Comparison of ENCODE assay signal across 25 cellular contexts in genomic region chr1:21820597-21821232, GRCh38. TPM values are rescaled to one million over a fixed set of nuclear protein-coding genes. Genes with fewer than 3 reads are reported as not detected.
A peak's percentile ranks its signal among the peaks of the same experiment; 100 is the strongest.
DNase-seq lines count a peak whose midpoint lies in the region; ATAC-seq, FAIRE-seq and TF ChIP-seq lines count a peak whose summit lies in the region.
"Had no signal": no experiment of that assay in that cellular context is flagged by ENCODE, and none has a peak within 500 bp of the region (broad histone marks: within the 10 kb centered on the region; RNA-seq: fewer than 3 reads in every experiment).

No MANE protein-coding gene starts in this region.

- TF ChIP-seq EP300 in HepG2 (IDR thresholded peaks at IDR 0.05; ENCODE audit: low read depth in 2 of 2, low read length in 2 of 2): no peak
- no peak for TF ChIP-seq EP300 in HepG2 (CRISPR knock-in tag; IDR thresholded peaks at IDR 0.05; ENCODE audit: borderline replicate concordance)
- TF ChIP-seq EP300 in K562 (IDR thresholded peaks at IDR 0.05; ENCODE audit: low read length): no peak

- H3K27me3 ChIP-seq in HepG2 (ENCODE audit: control insufficient read depth in 1 of 2, insufficient read depth in 2 of 2, low read length in 2 of 2) (no peaks in the 10 kb centered on the region; a peak in 1 of 5 replicates), right lobe of liver (no peaks in the 10 kb centered on the region), K562 (ENCODE audit: control insufficient read depth in 2 of 2, insufficient read depth in 2 of 2, low read length in 2 of 2) (no peaks in the 10 kb centered on the region)
- H3K27me3 ChIP-seq in CD8-positive, alpha-beta T cell (ENCODE audit: insufficient read depth, low read length): no peaks in the 10 kb centered on the region
- H3K27me3 ChIP-seq: BLaER1 treated with 17β-estradiol and CSF1 and Interleukin-3, amounts not matched to agents 10 nM and 100 nM had no signal

- H3K9me3 ChIP-seq in HepG2 (ENCODE audit: low read length) (no peaks in the 10 kb centered on the region), right lobe of liver (no peaks in the 10 kb centered on the region), K562 (replicated peaks; ENCODE audit: control insufficient read depth, insufficient read depth, low read depth, low read length) (no peaks in the 10 kb centered on the region)
- H3K9me3 ChIP-seq in CD8-positive, alpha-beta T cell (ENCODE audit: low read length): no peaks in the 10 kb centered on the region
- H3K9me3 ChIP-seq: BLaER1 treated with 17β-estradiol and CSF1 and Interleukin-3, amounts not matched to agents 10 nM and 100 nM had no signal

- no peak overlapping the region for H3K27ac ChIP-seq in HepG2 (ENCODE audit: extremely low read length, insufficient read depth, low read length)
- no peak overlapping the region for H3K27ac ChIP-seq in right lobe of liver
- H3K27ac ChIP-seq in K562 (ENCODE audit: extremely low read depth, low read depth, low read length): no peak overlapping the region
- no peak overlapping the region for H3K27ac ChIP-seq in CD8-positive, alpha-beta T cell (ENCODE audit: low read depth, low read length)

- no peaks in the 10 kb centered on the region for H3K4me1 Mint-ChIP-seq in progenitor cell of endocrine pancreas (ENCODE audit: low read depth)
- peaks cover 2% of the 10 kb centered on the region for H3K4me1 Mint-ChIP-seq in CD8-positive, alpha-beta T cell (ENCODE audit: low read depth)
- peaks cover 4% of the 10 kb centered on the region for H3K4me1 Mint-ChIP-seq in activated naive CD4-positive, alpha-beta T cell treated with anti-CD3 and anti-CD28 coated beads, Interleukin-2, amount 10 ng/mL, durations not matched to agents 7 days and 5 days

- H3K4me2 ChIP-seq in HepG2 (ENCODE audit: low read depth, low read length): no peak overlapping the region
- H3K4me2 ChIP-seq in K562 (ENCODE audit: insufficient read depth, low read length): no peak overlapping the region
- H3K4me2 ChIP-seq: BLaER1 treated with 17β-estradiol and CSF1 and Interleukin-3, amounts not matched to agents 10 nM and 100 nM had no signal

- H2AFZ ChIP-seq in HepG2 (ENCODE audit: low read length): no peak overlapping the region
- no peak overlapping the region for H2AFZ ChIP-seq in K562 (ENCODE audit: low read depth, low read length)

- peaks cover 24% of the 10 kb centered on the region for H3K36me3 Mint-ChIP-seq in progenitor cell of endocrine pancreas (ENCODE audit: insufficient read depth)
- H3K36me3 Mint-ChIP-seq in CD8-positive, alpha-beta T cell: no peaks in the 10 kb centered on the region
- H3K36me3 Mint-ChIP-seq in activated naive CD4-positive, alpha-beta T cell treated with anti-CD3 and anti-CD28 coated beads, Interleukin-2, amount 10 ng/mL, durations not matched to agents 7 days and 5 days: no peaks in the 10 kb centered on the region

- FAIRE-seq in HepG2 (lab: Jason Lieb, UNC) (no peak), K562 (lab: Jason Lieb, UNC) (no peak)
- FAIRE-seq: G401.6 had no signal

- ATAC-seq in HepG2: no peak
- ATAC-seq in right lobe of liver: no peak
- ATAC-seq in K562: no peak
- no peak for ATAC-seq in CD8-positive, alpha-beta T cell

- no peaks in the 10 kb centered on the region for H4K20me1 ChIP-seq in HepG2 (ENCODE audit: insufficient read depth, low read length)
- no peaks in the 10 kb centered on the region for H4K20me1 ChIP-seq in K562 (replicated peaks; ENCODE audit: control insufficient read depth, insufficient read depth, low read length)
- H4K20me1 ChIP-seq: BLaER1 treated with 17β-estradiol and CSF1 and Interleukin-3, amounts not matched to agents 10 nM and 100 nM had no signal

- TF ChIP-seq RAD21 in HepG2 (CRISPR knock-in tag; IDR thresholded peaks at IDR 0.05): no peak
- TF ChIP-seq RAD21 in K562 (CRISPR knock-in tag; conservative IDR thresholded peaks at IDR 0.05 in 1 of 2, IDR thresholded peaks at IDR 0.05 in 1 of 2): no peak

- WGBS in HepG2 (ENCODE audit: low lambda C conversion rate): 85% methylated on average over 7 of the region's 9 CpGs
- 93% methylated on average over 2 of the region's 9 CpGs for WGBS in right lobe of liver (ENCODE audit: insufficient coverage, low coverage, low lambda C conversion rate, missing lambda C conversion rate)
- WGBS in K562 (ENCODE audit: insufficient coverage, low coverage, missing lambda C conversion rate): 85% methylated on average over 9 of the region's 9 CpGs

- intact Hi-C loops in HepG2 (cut with micrococcal nuclease; ENCODE audit: unreplicated experiment) (no loop called here), right lobe of liver (cut with DNase I) (no loop called here), K562 (cut with micrococcal nuclease) (no loop called here)
- intact Hi-C loops in CD8-positive, alpha-beta T cell (cut with DNase I, micrococcal nuclease): no loop called here

- BruUV-seq in HepG2 (replicated peaks; lab: Mats Ljungman, UMichigan) (no TSS peak), K562 (replicated peaks; lab: Mats Ljungman, UMichigan) (no TSS peak)

- POLR2A ChIA-PET in HepG2 (lab: Yijun Ruan, JAX) (no interaction called here), K562 (lab: Yijun Ruan, JAX) (interaction anchor here (0.7 to 1.1 kb wide), 3 partner anchors 12 to 94 kb away, joined by 3 read pairs; no protein-coding TSS in a partner anchor)
- POLR2A ChIA-PET in CD8-positive, alpha-beta T cell (lab: Charles Lee): no interaction called here

- H3K9ac ChIP-seq in HepG2 (ENCODE audit: insufficient read depth, low read depth, low read length) (no peak overlapping the region), K562 (ENCODE audit: insufficient read depth in 1 of 2, low read depth in 2 of 2, low read length in 2 of 2) (no peak overlapping the region)
- H3K9ac ChIP-seq: BLaER1 treated with 17β-estradiol and CSF1 and Interleukin-3, amounts not matched to agents 10 nM and 100 nM had no signal

- H3K4me3 ChIP-seq in HepG2 (replicated peaks in 1 of 3; ENCODE audit: insufficient read depth in 1 of 3, low read depth in 2 of 3, low read length in 3 of 3): no peak overlapping the region
- H3K4me3 ChIP-seq in right lobe of liver: no peak overlapping the region
- H3K4me3 ChIP-seq in K562: no peak overlapping the region
- H3K4me3 ChIP-seq in CD8-positive, alpha-beta T cell (ENCODE audit: low read depth, low read length): no peak overlapping the region
- H3K4me3 ChIP-seq: BLaER1 treated with 17β-estradiol and CSF1 and Interleukin-3, amounts not matched to agents 10 nM and 100 nM had no signal

- H3K27me3 Mint-ChIP-seq in progenitor cell of endocrine pancreas: no peaks in the 10 kb centered on the region
- no peaks in the 10 kb centered on the region for H3K27me3 Mint-ChIP-seq in CD8-positive, alpha-beta T cell (ENCODE audit: low read depth)
- peaks cover 22% of the 10 kb centered on the region for H3K27me3 Mint-ChIP-seq in activated naive CD4-positive, alpha-beta T cell treated with anti-CD3 and anti-CD28 coated beads, Interleukin-2, amount 10 ng/mL, durations not matched to agents 7 days and 5 days

- peak overlapping the region; percentile 62 for H3K27ac Mint-ChIP-seq in progenitor cell of endocrine pancreas
- no peak overlapping the region for H3K27ac Mint-ChIP-seq in CD8-positive, alpha-beta T cell
- no peak overlapping the region for H3K27ac Mint-ChIP-seq in activated naive CD4-positive, alpha-beta T cell treated with anti-CD3 and anti-CD28 coated beads, Interleukin-2, amount 10 ng/mL, durations not matched to agents 7 days and 5 days
- H3K27ac Mint-ChIP-seq: CD4-positive, alpha-beta T cell had no signal

- peaks cover 2 to 5% of the 10 kb centered on the region in 2 experiments; a peak in 1 of 5 replicates for H3K36me3 ChIP-seq in HepG2 (replicated peaks in 1 of 2; ENCODE audit: control insufficient read depth in 1 of 2, insufficient read depth in 2 of 2, low read length in 2 of 2)
- H3K36me3 ChIP-seq in right lobe of liver: peaks cover 0 to 4% (median 0%) of the 10 kb centered on the region in 4 donors
- peaks cover 29% of the 10 kb centered on the region; the same call in 1 of the 3 replicates for H3K36me3 ChIP-seq in K562 (ENCODE audit: control insufficient read depth, insufficient read depth, low read length)
- no peaks in the 10 kb centered on the region for H3K36me3 ChIP-seq in CD8-positive, alpha-beta T cell (ENCODE audit: insufficient read depth, low read length)

- no peak overlapping the region for H3K4me3 Mint-ChIP-seq in progenitor cell of endocrine pancreas (ENCODE audit: low read depth)
- H3K4me3 Mint-ChIP-seq in CD8-positive, alpha-beta T cell: no peak overlapping the region
- no peak overlapping the region for H3K4me3 Mint-ChIP-seq in activated naive CD4-positive, alpha-beta T cell treated with anti-CD3 and anti-CD28 coated beads, Interleukin-2, amount 10 ng/mL, durations not matched to agents 7 days and 5 days
- H3K4me3 Mint-ChIP-seq: CD4-positive, alpha-beta T cell had no signal

- CTCF ChIA-PET in HepG2 (lab: Yijun Ruan, JAX; ENCODE audit: low intra/inter-chr PET ratio, low total read pairs) (no interaction called here), K562 (lab: Yijun Ruan, JAX; ENCODE audit: low intra/inter-chr PET ratio) (no interaction called here)
- CTCF ChIA-PET in CD8-positive, alpha-beta T cell (lab: Charles Lee): no interaction called here
- CTCF ChIA-PET in activated naive CD4-positive, alpha-beta T cell treated with anti-CD3 and anti-CD28 coated beads, Interleukin-2, amount 10 ng/mL, durations not matched to agents 7 days and 5 days (lab: Charles Lee): no interaction called here

- DNase-seq in HepG2 (ENCODE audit: low spot score) (no peak), right lobe of liver (no peak), K562 (ENCODE audit: extremely low read depth in 1 of 4, low spot score in 3 of 4) (no peak), iPS-NIHi11 (ENCODE audit: low spot score) (peak; percentile 1), progenitor cell of endocrine pancreas (ENCODE audit: low spot score, unreplicated experiment) (no peak)
- no peak for DNase-seq in activated effector memory CD4-positive, alpha-beta T cell treated with Interleukin-2 at 50 U/mL for 16 hours
- DNase-seq in CD8-positive, alpha-beta T cell: no peak
- no peak for DNase-seq in activated naive CD4-positive, alpha-beta T cell treated with anti-CD3 and anti-CD28 coated beads, Interleukin-2, amount 10 ng/mL, durations not matched to agents 7 days and 5 days
- DNase-seq: AML-193; CD4-positive, alpha-beta T cell; COR-L47; KG1; MM.1S; NCI-H1694 treated with DMSO at 0.1 percent for 48 hours; NCI-H2081; NCI-H2171; NCI-H226; NCI-H510A; NCI-H69; SHP77 treated with DMSO at 0.1 percent for 48 hours had no signal

- no peaks in the 10 kb centered on the region for H3K79me2 ChIP-seq in HepG2 (ENCODE audit: insufficient read depth, low read length)
- no peaks in the 10 kb centered on the region for H3K79me2 ChIP-seq in K562 (ENCODE audit: control insufficient read depth, insufficient read depth, low read length)

- in situ Hi-C loops in HepG2 (cut with HindIII; ENCODE audit: extremely low pct_ligation_motif_present, low pct_unique_long_range_greater_than_20kb): no loop called here
- in situ Hi-C loops in K562 (cut with MboI): no loop called here

- TF ChIP-seq CTCF in HepG2 (CRISPR knock-in tag; IDR thresholded peaks at IDR 0.05) (no peak), right lobe of liver (IDR thresholded peaks at IDR 0.05) (no peak), K562 (IDR thresholded peaks at IDR 0.05 in 2 of 3, conservative IDR thresholded peaks at IDR 0.05 in 1 of 3; ENCODE audit: insufficient read depth in 2 of 3, low read depth in 1 of 3, low read length in 3 of 3) (no peak), progenitor cell of endocrine pancreas (IDR thresholded peaks at IDR 0.05; ENCODE audit: unreplicated experiment) (no peak)
- TF ChIP-seq CTCF in CD8-positive, alpha-beta T cell (IDR thresholded peaks at IDR 0.05): no peak

- TF ChIP-seq POLR2A in HepG2 (IDR thresholded peaks at IDR 0.05; ENCODE audit: insufficient read depth in 1 of 2, low read depth in 2 of 2, low read length in 2 of 2) (no peak), right lobe of liver (IDR thresholded peaks at IDR 0.05) (no peak), K562 (conservative IDR thresholded peaks at IDR 0.05) (no peak)

- no peaks in the 10 kb centered on the region for H3K9me3 Mint-ChIP-seq in progenitor cell of endocrine pancreas (ENCODE audit: low read depth)
- H3K9me3 Mint-ChIP-seq in CD8-positive, alpha-beta T cell: no peaks in the 10 kb centered on the region
- no peaks in the 10 kb centered on the region for H3K9me3 Mint-ChIP-seq in activated naive CD4-positive, alpha-beta T cell treated with anti-CD3 and anti-CD28 coated beads, Interleukin-2, amount 10 ng/mL, durations not matched to agents 7 days and 5 days
- H3K9me3 Mint-ChIP-seq: CD4-positive, alpha-beta T cell had no signal

- H3K4me1 ChIP-seq in HepG2 (ENCODE audit: insufficient read depth, low read length): peaks cover 15% of the 10 kb centered on the region; the same call in 1 of the 2 replicates
- H3K4me1 ChIP-seq in right lobe of liver: no peaks in the 10 kb centered on the region
- peaks cover 13 to 44% of the 10 kb centered on the region in 2 experiments for H3K4me1 ChIP-seq in K562 (replicated peaks in 1 of 2; ENCODE audit: control insufficient read depth in 2 of 2, insufficient read depth in 2 of 2, low read length in 2 of 2)
- no peaks in the 10 kb centered on the region for H3K4me1 ChIP-seq in CD8-positive, alpha-beta T cell (ENCODE audit: insufficient read depth, low read length)

- peaks cover 3% of the 10 kb centered on the region for H3K9me1 ChIP-seq in K562 (ENCODE audit: control insufficient read depth, insufficient read depth, low read length)

RNA-seq across cellular contexts. Expression of gene LDLRAD2, which starts 8.7 kb away (rescaled TPM):
- total RNA-seq in HepG2 (2016; rRNA removed; fragmentation: Illumina TruSeq; extraction: Trizol): not detected in 2 replicates
- not detected in 2 replicates for total RNA-seq in HepG2 (2016; cell fraction: cytosol; rRNA removed; fragmentation: Illumina TruSeq; extraction: Trizol; ENCODE audit: low read depth)
- not detected in 2 replicates for total RNA-seq in HepG2 (2016; cell fraction: insoluble cytoplasmic fraction; rRNA removed; fragmentation: Illumina TruSeq; extraction: Trizol)
- total RNA-seq in HepG2 (2016; cell fraction: membrane; rRNA removed; fragmentation: Illumina TruSeq; extraction: Trizol): not detected in 2 replicates
- not detected in 2 replicates for total RNA-seq in HepG2 (2016; cell fraction: nucleus; rRNA removed; fragmentation: Illumina TruSeq; extraction: Trizol)
- polyA plus RNA-seq in HepG2 (2011; rRNA removed): not detected in 2 replicates
- not detected in 2 replicates for polyA plus RNA-seq in HepG2 (2011; cell fraction: cytosol; rRNA removed)
- 0.03 TPM in 1 of 2 replicates, not detected in the other for polyA plus RNA-seq in HepG2 (2011; cell fraction: nucleus; rRNA removed)
- 3.5 and 4.3 TPM in 2 replicates for polyA plus RNA-seq in HepG2 (2012)
- not detected in 2 replicates for polyA plus RNA-seq in HepG2 (2016; cell fraction: cytosol; fragmentation: Illumina TruSeq; extraction: Trizol; ENCODE audit: low read depth)
- polyA plus RNA-seq in HepG2 (2016; cell fraction: insoluble cytoplasmic fraction; fragmentation: Illumina TruSeq; extraction: Trizol; ENCODE audit: low read depth): not detected in 2 replicates
- polyA plus RNA-seq in HepG2 (2016; cell fraction: membrane; fragmentation: Illumina TruSeq; extraction: Trizol; ENCODE audit: low read depth): not detected in 2 replicates
- polyA plus RNA-seq in HepG2 (2016; cell fraction: nucleus; fragmentation: Illumina TruSeq; extraction: Trizol; ENCODE audit: insufficient read depth, low read depth): not detected in 2 replicates
- not detected in 2 replicates for polyA minus RNA-seq in HepG2 (2011; rRNA and poly(A)+ RNA removed; ENCODE audit: low replicate concordance)
- not detected in 2 replicates for polyA minus RNA-seq in HepG2 (2011; cell fraction: cytosol; rRNA and poly(A)+ RNA removed)
- not detected in 2 replicates for polyA minus RNA-seq in HepG2 (2011; cell fraction: nucleus; rRNA and poly(A)+ RNA removed)
- total RNA-seq in right lobe of liver: not detected
- total RNA-seq in K562 (2011; cell fraction: chromatin; rRNA removed; ENCODE audit: low replicate concordance): not detected in 2 replicates
- total RNA-seq in K562 (2011; cell fraction: nucleolus; rRNA removed): 0.13 TPM in 1 of 2 replicates, not detected in the other
- not detected in 2 replicates for total RNA-seq in K562 (2011; cell fraction: nucleoplasm; rRNA removed)
- not detected in 2 replicates for total RNA-seq in K562 (2014; rRNA removed)
- not detected in 2 replicates for total RNA-seq in K562 (2014; rRNA removed; fragmentation: Illumina TruSeq; extraction: Trizol)
- not detected in 2 replicates for total RNA-seq in K562 (2015; rRNA removed; fragmentation: Illumina TruSeq; extraction: Trizol)
- total RNA-seq in K562 (2021): not detected in 2 replicates
- polyA plus RNA-seq in K562 (2011; rRNA removed): not detected in 2 replicates
- polyA plus RNA-seq in K562 (2011; cell fraction: cytosol; rRNA removed): not detected in 2 replicates
- 0.10 TPM in 1 of 2 replicates, not detected in the other for polyA plus RNA-seq in K562 (2011; cell fraction: nucleus; rRNA removed)
- polyA plus RNA-seq in K562 (2012): 5.8 and 7.0 TPM in 2 replicates
- not detected in 2 replicates for polyA plus RNA-seq in K562 (2014; fragmentation: Illumina TruSeq; extraction: Trizol)
- polyA plus RNA-seq in K562 (2014; fragmentation: Nextera tagmentation; extraction: Ambion mirVana): under 1 TPM; 0.45 to 0.48 TPM
- polyA plus RNA-seq in K562 (2014; rRNA removed): not detected in 2 replicates
- not detected in 2 replicates for polyA minus RNA-seq in K562 (2011; rRNA and poly(A)+ RNA removed)
- not detected in 2 replicates for polyA minus RNA-seq in K562 (2011; cell fraction: cytosol; rRNA and poly(A)+ RNA removed)
- not detected in 2 replicates for polyA minus RNA-seq in K562 (2011; cell fraction: nucleus; rRNA and poly(A)+ RNA removed)
- total RNA-seq in progenitor cell of endocrine pancreas: 0.55 and 0.77 TPM in 2 replicates
- total RNA-seq in CD8-positive, alpha-beta T cell: not detected
- total RNA-seq: A172; CD4-positive, alpha-beta T cell; H4; HT1080 had no signal

RNA-seq across cellular contexts. Expression of gene USP48, which starts 37.8 kb away (rescaled TPM):
- 29.9 and 30.4 TPM in 2 replicates for total RNA-seq in HepG2 (2016; rRNA removed; fragmentation: Illumina TruSeq; extraction: Trizol)
- 19.6 and 24.1 TPM in 2 replicates for total RNA-seq in HepG2 (2016; cell fraction: cytosol; rRNA removed; fragmentation: Illumina TruSeq; extraction: Trizol; ENCODE audit: low read depth)
- 28.2 and 30.4 TPM in 2 replicates for total RNA-seq in HepG2 (2016; cell fraction: insoluble cytoplasmic fraction; rRNA removed; fragmentation: Illumina TruSeq; extraction: Trizol)
- total RNA-seq in HepG2 (2016; cell fraction: membrane; rRNA removed; fragmentation: Illumina TruSeq; extraction: Trizol): 13.3 and 15.7 TPM in 2 replicates
- total RNA-seq in HepG2 (2016; cell fraction: nucleus; rRNA removed; fragmentation: Illumina TruSeq; extraction: Trizol): 51.4 and 51.7 TPM in 2 replicates
- 26.1 and 30.7 TPM in 2 replicates for polyA plus RNA-seq in HepG2 (2011; rRNA removed)
- polyA plus RNA-seq in HepG2 (2011; cell fraction: cytosol; rRNA removed): 6.6 and 9.8 TPM in 2 replicates
- 53.4 and 63.4 TPM in 2 replicates for polyA plus RNA-seq in HepG2 (2011; cell fraction: nucleus; rRNA removed)
- polyA plus RNA-seq in HepG2 (2012): 27.2 and 36.7 TPM in 2 replicates
- 1.7 and 2.0 TPM in 2 replicates for polyA plus RNA-seq in HepG2 (2016; cell fraction: cytosol; fragmentation: Illumina TruSeq; extraction: Trizol; ENCODE audit: low read depth)
- 29.2 and 30.8 TPM in 2 replicates for polyA plus RNA-seq in HepG2 (2016; cell fraction: insoluble cytoplasmic fraction; fragmentation: Illumina TruSeq; extraction: Trizol; ENCODE audit: low read depth)
- 5.8 and 6.2 TPM in 2 replicates for polyA plus RNA-seq in HepG2 (2016; cell fraction: membrane; fragmentation: Illumina TruSeq; extraction: Trizol; ENCODE audit: low read depth)
- 74.2 and 75.0 TPM in 2 replicates for polyA plus RNA-seq in HepG2 (2016; cell fraction: nucleus; fragmentation: Illumina TruSeq; extraction: Trizol; ENCODE audit: insufficient read depth, low read depth)
- polyA minus RNA-seq in HepG2 (2011; rRNA and poly(A)+ RNA removed; ENCODE audit: low replicate concordance): 15.1 and 18.5 TPM in 2 replicates
- 12.3 and 16.1 TPM in 2 replicates for polyA minus RNA-seq in HepG2 (2011; cell fraction: cytosol; rRNA and poly(A)+ RNA removed)
- polyA minus RNA-seq in HepG2 (2011; cell fraction: nucleus; rRNA and poly(A)+ RNA removed): 120 and 126 TPM in 2 replicates
- total RNA-seq in right lobe of liver: 10 to 100 TPM; 21.3 to 24.5 (median 22.8) TPM
- total RNA-seq in K562 (2011; cell fraction: chromatin; rRNA removed; ENCODE audit: low replicate concordance): 194 and 717 TPM in 2 replicates
- 95.7 and 151 TPM in 2 replicates for total RNA-seq in K562 (2011; cell fraction: nucleolus; rRNA removed)
- total RNA-seq in K562 (2011; cell fraction: nucleoplasm; rRNA removed): 249 and 315 TPM in 2 replicates
- 89.9 and 91.0 TPM in 2 replicates for total RNA-seq in K562 (2014; rRNA removed)
- total RNA-seq in K562 (2014; rRNA removed; fragmentation: Illumina TruSeq; extraction: Trizol): 106 and 120 TPM in 2 replicates
- 102 and 109 TPM in 2 replicates for total RNA-seq in K562 (2015; rRNA removed; fragmentation: Illumina TruSeq; extraction: Trizol)
- 123 TPM in 2 replicates for total RNA-seq in K562 (2021)
- polyA plus RNA-seq in K562 (2011; rRNA removed): 78.6 and 97.2 TPM in 2 replicates
- 13.8 and 29.6 TPM in 2 replicates for polyA plus RNA-seq in K562 (2011; cell fraction: cytosol; rRNA removed)
- polyA plus RNA-seq in K562 (2011; cell fraction: nucleus; rRNA removed): 94.2 and 106 TPM in 2 replicates
- polyA plus RNA-seq in K562 (2012): 92.9 and 103 TPM in 2 replicates
- 101 and 121 TPM in 2 replicates for polyA plus RNA-seq in K562 (2014; fragmentation: Illumina TruSeq; extraction: Trizol)
- polyA plus RNA-seq in K562 (2014; fragmentation: Nextera tagmentation; extraction: Ambion mirVana): 10 to 100 TPM; 23.3 to 30.3 TPM
- 101 and 106 TPM in 2 replicates for polyA plus RNA-seq in K562 (2014; rRNA removed)
- 149 and 168 TPM in 2 replicates for polyA minus RNA-seq in K562 (2011; rRNA and poly(A)+ RNA removed)
- 39.7 and 45.1 TPM in 2 replicates for polyA minus RNA-seq in K562 (2011; cell fraction: cytosol; rRNA and poly(A)+ RNA removed)
- polyA minus RNA-seq in K562 (2011; cell fraction: nucleus; rRNA and poly(A)+ RNA removed): 77.0 and 154 TPM in 2 replicates
- 77.3 and 84.9 TPM in 2 replicates for total RNA-seq in progenitor cell of endocrine pancreas
- 10 to 100 TPM; 58.7 to 68.3 TPM for total RNA-seq in CD8-positive, alpha-beta T cell

Comparison
In these comparisons a context has a peak if more than half of its experiments do, and no peak if none do; other contexts are left out.
1. Of the 241 proteins assayed by ChIP-seq in both HepG2 and K562: peak only in HepG2: none; only in K562: ADNP, CBX1, CEBPB, HDAC2, KDM1A and POLR2G; in both: none; in neither: 235.